ENCODE assay signal across 1 cellular context in the genomic region with DNA sequence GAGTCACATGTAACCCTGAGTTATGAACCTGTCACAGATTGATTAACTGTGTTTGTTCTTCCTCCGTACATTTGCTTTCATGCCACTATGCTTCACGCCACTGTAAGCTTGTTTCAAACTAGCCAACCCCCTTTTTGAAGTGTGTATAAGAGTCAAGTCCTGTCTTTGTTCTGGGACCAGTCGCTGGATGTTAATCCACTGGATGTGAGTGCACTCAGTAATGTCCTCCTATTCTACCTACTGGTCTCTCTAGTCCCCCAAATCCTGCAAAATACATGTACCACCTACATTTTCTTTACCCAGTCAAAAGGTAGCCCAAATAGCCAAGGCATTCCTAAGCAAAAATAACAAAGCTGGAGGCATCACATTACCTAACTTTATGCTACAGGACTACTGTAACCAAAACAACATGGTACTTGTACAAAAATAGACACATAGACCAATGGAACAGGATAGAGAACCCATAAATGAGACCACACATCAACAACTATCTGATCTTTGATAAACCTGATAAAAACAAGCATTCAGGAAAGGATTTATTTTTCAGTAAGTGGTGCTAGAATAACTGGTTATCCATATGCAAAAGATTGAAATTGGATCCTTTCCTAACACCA.
TF ChIP-seq lines count a peak whose summit lies in the region.

No MANE protein-coding gene starts in this region.

TF ChIP-seq in HEK293, 187 proteins besides CTCF, POLR2A, EP300 and RAD21 (continued from another document and continues in another):
- TF ChIP-seq ZSCAN16 (tag by site-specific recombination; IDR thresholded peaks at IDR 0.05) (no peak), ZNF112 (tag by site-specific recombination; IDR thresholded peaks at IDR 0.05) (no peak), ZNF610 (tag by site-specific recombination; IDR thresholded peaks at IDR 0.05; ENCODE audit: borderline replicate concordance) (peak; percentile 50; the same call in 1 of the 2 replicates), ZFP69B (tag by site-specific recombination; IDR thresholded peaks at IDR 0.05) (no peak), ZNF558 (tag by site-specific recombination; IDR thresholded peaks at IDR 0.05) (0 out of 2 replicates have a peak, but pooled peaks have one; percentile 23), WT1 (tag by site-specific recombination; IDR thresholded peaks at IDR 0.05) (no peak), MEIS1 (CRISPR knock-in tag; IDR thresholded peaks at IDR 0.05; ENCODE audit: borderline replicate concordance) (no peak), ZNF776 (tag by site-specific recombination; IDR thresholded peaks at IDR 0.05; ENCODE audit: borderline replicate concordance) (no peak), GLIS2 (tag by site-specific recombination; IDR thresholded peaks at IDR 0.05) (no peak), ZNF350 (tag by site-specific recombination; IDR thresholded peaks at IDR 0.05) (0 out of 2 replicates have a peak, but pooled peaks have one; percentile 64), ZNF174 (tag by site-specific recombination; IDR thresholded peaks at IDR 0.05) (no peak), OVOL3 (tag by site-specific recombination; IDR thresholded peaks at IDR 0.05) (no peak), ZNF621 (tag by site-specific recombination; IDR thresholded peaks at IDR 0.05) (no peak), ZNF140 (tag by site-specific recombination; IDR thresholded peaks at IDR 0.05) (no peak), TCF7L2 (IDR thresholded peaks at IDR 0.05; ENCODE audit: borderline replicate concordance, low read depth, low read length) (no peak), ZNF529 (tag by site-specific recombination; IDR thresholded peaks at IDR 0.05; ENCODE audit: insufficient replicate concordance) (peak; percentile 46), ZNF677 (tag by site-specific recombination; IDR thresholded peaks at IDR 0.05) (peak; percentile 13; the same call in 1 of the 2 replicates), ZNF837 (tag by site-specific recombination; IDR thresholded peaks at IDR 0.05) (no peak), ZBTB1 (tag by site-specific recombination; IDR thresholded peaks at IDR 0.05) (no peak), ZNF169 (tag by site-specific recombination; IDR thresholded peaks at IDR 0.05) (0 out of 2 replicates have a peak, but pooled peaks have one; percentile 58), ZNF785 (tag by site-specific recombination; IDR thresholded peaks at IDR 0.05) (no peak), ZNF664 (tag by site-specific recombination; IDR thresholded peaks at IDR 0.05) (no peak), ZNF23 (tag by site-specific recombination; IDR thresholded peaks at IDR 0.05; ENCODE audit: borderline replicate concordance) (no peak), HOXD13 (CRISPR knock-in tag; IDR thresholded peaks at IDR 0.05; ENCODE audit: borderline replicate concordance) (no peak), ZNF596 (tag by site-specific recombination; IDR thresholded peaks at IDR 0.05) (no peak), TRIM28 (IDR thresholded peaks at IDR 0.05; ENCODE audit: borderline replicate concordance, low read length) (peak; percentile 100), ZNF626 (tag by site-specific recombination; IDR thresholded peaks at IDR 0.05) (peak; percentile 94), ZBTB7A (tag by site-specific recombination; IDR thresholded peaks at IDR 0.05; ENCODE audit: low read depth) (no peak), ZNF571 (tag by site-specific recombination; IDR thresholded peaks at IDR 0.05) (no peak), ZNF585B (tag by site-specific recombination; IDR thresholded peaks at IDR 0.05) (no peak), ZNF311 (tag by site-specific recombination; IDR thresholded peaks at IDR 0.05; ENCODE audit: borderline replicate concordance) (no peak), RBAK (tag by site-specific recombination; IDR thresholded peaks at IDR 0.05) (0 out of 2 replicates have a peak, but pooled peaks have one; percentile 18), ZNF549 (tag by site-specific recombination; IDR thresholded peaks at IDR 0.05) (peak; percentile 73), HOXC10 (CRISPR knock-in tag; IDR thresholded peaks at IDR 0.05) (no peak), GFI1B (tag by site-specific recombination; IDR thresholded peaks at IDR 0.05) (no peak), YY1 (tag by site-specific recombination; IDR thresholded peaks at IDR 0.05) (0 out of 2 replicates have a peak, but pooled peaks have one; percentile 15), ZNF248 (tag by site-specific recombination; IDR thresholded peaks at IDR 0.05) (0 out of 2 replicates have a peak, but pooled peaks have one; percentile 68), ZNF391 (tag by site-specific recombination; IDR thresholded peaks at IDR 0.05; ENCODE audit: borderline replicate concordance, low read depth) (peak; percentile 70; the same call in 1 of the 2 replicates)
- TF ChIP-seq, protein P1, sequence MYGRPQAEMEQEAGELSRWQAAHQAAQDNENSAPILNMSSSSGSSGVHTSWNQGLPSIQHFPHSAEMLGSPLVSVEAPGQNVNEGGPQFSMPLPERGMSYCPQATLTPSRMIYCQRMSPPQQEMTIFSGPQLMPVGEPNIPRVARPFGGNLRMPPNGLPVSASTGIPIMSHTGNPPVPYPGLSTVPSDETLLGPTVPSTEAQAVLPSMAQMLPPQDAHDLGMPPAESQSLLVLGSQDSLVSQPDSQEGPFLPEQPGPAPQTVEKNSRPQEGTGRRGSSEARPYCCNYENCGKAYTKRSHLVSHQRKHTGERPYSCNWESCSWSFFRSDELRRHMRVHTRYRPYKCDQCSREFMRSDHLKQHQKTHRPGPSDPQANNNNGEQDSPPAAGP (tag by site-specific recombination; IDR thresholded peaks at IDR 0.05) = no peak
- TF ChIP-seq, protein P2, sequence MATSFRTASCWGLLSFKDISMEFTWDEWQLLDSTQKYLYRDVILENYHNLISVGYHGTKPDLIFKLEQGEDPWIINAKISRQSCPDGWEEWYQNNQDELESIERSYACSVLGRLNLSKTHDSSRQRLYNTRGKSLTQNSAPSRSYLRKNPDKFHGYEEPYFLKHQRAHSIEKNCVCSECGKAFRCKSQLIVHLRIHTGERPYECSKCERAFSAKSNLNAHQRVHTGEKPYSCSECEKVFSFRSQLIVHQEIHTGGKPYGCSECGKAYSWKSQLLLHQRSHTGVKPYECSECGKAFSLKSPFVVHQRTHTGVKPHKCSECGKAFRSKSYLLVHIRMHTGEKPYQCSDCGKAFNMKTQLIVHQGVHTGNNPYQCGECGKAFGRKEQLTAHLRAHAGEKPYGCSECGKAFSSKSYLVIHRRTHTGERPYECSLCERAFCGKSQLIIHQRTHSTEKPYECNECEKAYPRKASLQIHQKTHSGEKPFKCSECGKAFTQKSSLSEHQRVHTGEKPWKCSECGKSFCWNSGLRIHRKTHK (tag by site-specific recombination; IDR thresholded peaks at IDR 0.05) = 0 out of 2 replicates have a peak, but pooled peaks have one; percentile 31
- TF ChIP-seq, protein P3, sequence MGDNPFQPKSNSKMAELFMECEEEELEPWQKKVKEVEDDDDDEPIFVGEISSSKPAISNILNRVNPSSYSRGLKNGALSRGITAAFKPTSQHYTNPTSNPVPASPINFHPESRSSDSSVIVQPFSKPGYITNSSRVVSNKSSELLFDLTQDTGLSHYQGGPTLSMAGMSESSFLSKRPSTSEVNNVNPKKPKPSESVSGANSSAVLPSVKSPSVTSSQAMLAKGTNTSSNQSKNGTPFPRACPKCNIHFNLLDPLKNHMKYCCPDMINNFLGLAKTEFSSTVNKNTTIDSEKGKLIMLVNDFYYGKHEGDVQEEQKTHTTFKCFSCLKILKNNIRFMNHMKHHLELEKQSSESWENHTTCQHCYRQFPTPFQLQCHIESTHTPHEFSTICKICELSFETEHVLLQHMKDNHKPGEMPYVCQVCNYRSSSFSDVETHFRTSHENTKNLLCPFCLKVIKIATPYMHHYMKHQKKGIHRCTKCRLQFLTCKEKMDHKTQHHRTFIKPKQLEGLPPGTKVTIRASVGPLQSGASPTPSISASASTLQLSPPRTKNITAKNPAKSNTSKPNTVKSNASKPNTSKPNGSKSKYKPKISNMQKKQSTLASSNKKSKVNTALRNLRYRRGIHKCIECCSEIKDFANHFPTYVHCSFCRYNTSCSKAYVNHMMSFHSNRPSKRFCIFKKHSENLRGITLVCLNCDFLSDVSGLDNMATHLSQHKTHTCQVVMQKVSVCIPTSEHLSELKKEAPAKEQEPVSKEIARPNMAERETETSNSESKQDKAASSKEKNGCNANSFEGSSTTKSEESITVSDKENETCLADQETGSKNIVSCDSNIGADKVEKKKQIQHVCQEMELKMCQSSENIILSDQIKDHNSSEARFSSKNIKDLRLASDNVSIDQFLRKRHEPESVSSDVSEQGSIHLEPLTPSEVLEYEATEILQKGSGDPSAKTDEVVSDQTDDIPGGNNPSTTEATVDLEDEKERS (tag by site-specific recombination; IDR thresholded peaks at IDR 0.05) = peak; percentile 98
- TF ChIP-seq, protein P4, sequence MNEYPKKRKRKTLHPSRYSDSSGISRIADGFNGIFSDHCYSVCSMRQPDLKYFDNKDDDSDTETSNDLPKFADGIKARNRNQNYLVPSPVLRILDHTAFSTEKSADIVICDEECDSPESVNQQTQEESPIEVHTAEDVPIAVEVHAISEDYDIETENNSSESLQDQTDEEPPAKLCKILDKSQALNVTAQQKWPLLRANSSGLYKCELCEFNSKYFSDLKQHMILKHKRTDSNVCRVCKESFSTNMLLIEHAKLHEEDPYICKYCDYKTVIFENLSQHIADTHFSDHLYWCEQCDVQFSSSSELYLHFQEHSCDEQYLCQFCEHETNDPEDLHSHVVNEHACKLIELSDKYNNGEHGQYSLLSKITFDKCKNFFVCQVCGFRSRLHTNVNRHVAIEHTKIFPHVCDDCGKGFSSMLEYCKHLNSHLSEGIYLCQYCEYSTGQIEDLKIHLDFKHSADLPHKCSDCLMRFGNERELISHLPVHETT (tag by site-specific recombination; IDR thresholded peaks at IDR 0.05) = 0 out of 2 replicates have a peak, but pooled peaks have one; percentile 35
- TF ChIP-seq, protein P5, sequence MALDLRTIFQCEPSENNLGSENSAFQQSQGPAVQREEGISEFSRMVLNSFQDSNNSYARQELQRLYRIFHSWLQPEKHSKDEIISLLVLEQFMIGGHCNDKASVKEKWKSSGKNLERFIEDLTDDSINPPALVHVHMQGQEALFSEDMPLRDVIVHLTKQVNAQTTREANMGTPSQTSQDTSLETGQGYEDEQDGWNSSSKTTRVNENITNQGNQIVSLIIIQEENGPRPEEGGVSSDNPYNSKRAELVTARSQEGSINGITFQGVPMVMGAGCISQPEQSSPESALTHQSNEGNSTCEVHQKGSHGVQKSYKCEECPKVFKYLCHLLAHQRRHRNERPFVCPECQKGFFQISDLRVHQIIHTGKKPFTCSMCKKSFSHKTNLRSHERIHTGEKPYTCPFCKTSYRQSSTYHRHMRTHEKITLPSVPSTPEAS (tag by site-specific recombination; IDR thresholded peaks at IDR 0.05) = no peak
- TF ChIP-seq, protein P6, sequence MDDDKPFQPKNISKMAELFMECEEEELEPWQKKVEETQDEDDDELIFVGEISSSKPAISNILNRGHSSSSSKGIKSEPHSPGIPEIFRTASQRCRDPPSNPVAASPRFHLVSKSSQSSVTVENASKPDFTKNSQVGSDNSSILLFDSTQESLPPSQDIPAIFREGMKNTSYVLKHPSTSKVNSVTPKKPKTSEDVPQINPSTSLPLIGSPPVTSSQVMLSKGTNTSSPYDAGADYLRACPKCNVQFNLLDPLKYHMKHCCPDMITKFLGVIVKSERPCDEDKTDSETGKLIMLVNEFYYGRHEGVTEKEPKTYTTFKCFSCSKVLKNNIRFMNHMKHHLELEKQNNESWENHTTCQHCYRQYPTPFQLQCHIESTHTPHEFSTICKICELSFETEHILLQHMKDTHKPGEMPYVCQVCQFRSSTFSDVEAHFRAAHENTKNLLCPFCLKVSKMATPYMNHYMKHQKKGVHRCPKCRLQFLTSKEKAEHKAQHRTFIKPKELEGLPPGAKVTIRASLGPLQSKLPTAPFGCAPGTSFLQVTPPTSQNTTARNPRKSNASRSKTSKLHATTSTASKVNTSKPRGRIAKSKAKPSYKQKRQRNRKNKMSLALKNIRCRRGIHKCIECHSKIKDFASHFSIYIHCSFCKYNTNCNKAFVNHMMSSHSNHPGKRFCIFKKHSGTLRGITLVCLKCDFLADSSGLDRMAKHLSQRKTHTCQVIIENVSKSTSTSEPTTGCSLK (tag by site-specific recombination; IDR thresholded peaks at IDR 0.05) = no peak
- TF ChIP-seq, protein P7, sequence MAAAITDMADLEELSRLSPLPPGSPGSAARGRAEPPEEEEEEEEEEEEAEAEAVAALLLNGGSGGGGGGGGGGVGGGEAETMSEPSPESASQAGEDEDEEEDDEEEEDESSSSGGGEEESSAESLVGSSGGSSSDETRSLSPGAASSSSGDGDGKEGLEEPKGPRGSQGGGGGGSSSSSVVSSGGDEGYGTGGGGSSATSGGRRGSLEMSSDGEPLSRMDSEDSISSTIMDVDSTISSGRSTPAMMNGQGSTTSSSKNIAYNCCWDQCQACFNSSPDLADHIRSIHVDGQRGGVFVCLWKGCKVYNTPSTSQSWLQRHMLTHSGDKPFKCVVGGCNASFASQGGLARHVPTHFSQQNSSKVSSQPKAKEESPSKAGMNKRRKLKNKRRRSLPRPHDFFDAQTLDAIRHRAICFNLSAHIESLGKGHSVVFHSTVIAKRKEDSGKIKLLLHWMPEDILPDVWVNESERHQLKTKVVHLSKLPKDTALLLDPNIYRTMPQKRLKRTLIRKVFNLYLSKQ (tag by site-specific recombination; IDR thresholded peaks at IDR 0.05; ENCODE audit: borderline replicate concordance) = no peak
- TF ChIP-seq, protein P8, sequence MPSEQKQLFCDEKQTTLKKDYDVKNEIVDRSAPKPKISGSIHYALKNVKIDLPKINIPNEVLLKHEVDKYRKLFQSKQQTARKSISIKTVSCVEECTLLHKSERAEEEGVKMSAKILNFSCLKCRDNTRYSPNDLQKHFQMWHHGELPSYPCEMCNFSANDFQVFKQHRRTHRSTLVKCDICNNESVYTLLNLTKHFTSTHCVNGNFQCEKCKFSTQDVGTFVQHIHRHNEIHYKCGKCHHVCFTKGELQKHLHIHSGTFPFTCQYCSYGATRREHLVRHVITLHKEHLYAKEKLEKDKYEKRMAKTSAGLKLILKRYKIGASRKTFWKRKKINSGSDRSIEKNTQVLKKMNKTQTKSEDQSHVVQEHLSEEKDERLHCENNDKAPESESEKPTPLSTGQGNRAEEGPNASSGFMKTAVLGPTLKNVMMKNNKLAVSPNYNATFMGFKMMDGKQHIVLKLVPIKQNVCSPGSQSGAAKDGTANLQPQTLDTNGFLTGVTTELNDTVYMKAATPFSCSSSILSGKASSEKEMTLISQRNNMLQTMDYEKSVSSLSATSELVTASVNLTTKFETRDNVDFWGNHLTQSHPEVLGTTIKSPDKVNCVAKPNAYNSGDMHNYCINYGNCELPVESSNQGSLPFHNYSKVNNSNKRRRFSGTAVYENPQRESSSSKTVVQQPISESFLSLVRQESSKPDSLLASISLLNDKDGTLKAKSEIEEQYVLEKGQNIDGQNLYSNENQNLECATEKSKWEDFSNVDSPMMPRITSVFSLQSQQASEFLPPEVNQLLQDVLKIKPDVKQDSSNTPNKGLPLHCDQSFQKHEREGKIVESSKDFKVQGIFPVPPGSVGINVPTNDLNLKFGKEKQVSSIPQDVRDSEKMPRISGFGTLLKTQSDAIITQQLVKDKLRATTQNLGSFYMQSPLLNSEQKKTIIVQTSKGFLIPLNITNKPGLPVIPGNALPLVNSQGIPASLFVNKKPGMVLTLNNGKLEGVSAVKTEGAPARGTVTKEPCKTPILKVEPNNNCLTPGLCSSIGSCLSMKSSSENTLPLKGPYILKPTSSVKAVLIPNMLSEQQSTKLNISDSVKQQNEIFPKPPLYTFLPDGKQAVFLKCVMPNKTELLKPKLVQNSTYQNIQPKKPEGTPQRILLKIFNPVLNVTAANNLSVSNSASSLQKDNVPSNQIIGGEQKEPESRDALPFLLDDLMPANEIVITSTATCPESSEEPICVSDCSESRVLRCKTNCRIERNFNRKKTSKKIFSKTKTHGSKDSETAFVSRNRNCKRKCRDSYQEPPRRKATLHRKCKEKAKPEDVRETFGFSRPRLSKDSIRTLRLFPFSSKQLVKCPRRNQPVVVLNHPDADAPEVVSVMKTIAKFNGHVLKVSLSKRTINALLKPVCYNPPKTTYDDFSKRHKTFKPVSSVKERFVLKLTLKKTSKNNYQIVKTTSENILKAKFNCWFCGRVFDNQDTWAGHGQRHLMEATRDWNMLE (tag by site-specific recombination; conservative IDR thresholded peaks at IDR 0.05; ENCODE audit: low read depth) = peak; percentile 41; the same call in 1 of the 2 replicates
